17 cellular contexts compared by ENCODE assay signal in the genomic region with DNA sequence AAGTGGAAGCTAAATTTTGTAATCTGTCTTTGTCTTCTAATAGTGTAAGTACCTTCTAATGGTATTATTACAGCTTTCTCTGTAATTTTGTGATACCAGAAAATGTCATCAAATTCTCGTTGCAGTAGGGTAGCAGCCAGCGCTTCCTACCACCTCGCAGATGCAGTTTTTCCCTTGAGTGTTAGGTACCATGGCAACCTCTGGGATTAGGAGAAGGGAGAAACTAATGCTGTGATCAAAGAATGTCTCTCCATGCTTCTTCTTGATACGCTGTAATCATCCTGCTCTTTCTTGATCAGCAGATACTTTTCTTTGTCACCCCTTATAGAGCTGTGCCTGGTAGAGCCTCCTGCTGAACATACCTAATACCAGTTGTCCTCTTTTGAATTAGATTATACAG. TPM values are rescaled to one million over a fixed set of nuclear protein-coding genes. Genes with fewer than 3 reads are reported as not detected.
A peak's percentile ranks its signal among the peaks of the same experiment; 100 is the strongest.
DNase-seq lines count a peak whose midpoint lies in the region; ATAC-seq and TF ChIP-seq lines count a peak whose summit lies in the region.
"Had no signal": no experiment of that assay in that cellular context is flagged by ENCODE, and none has a peak within 500 bp of the region (broad histone marks: within the 10 kb centered on the region; RNA-seq: fewer than 3 reads in every experiment).

No MANE protein-coding gene starts in this region.

- peak overlapping the region; percentile 13 for H3K27ac ChIP-seq in cingulate gyrus (ENCODE audit: low read depth, low read length)
- peak overlapping the region; percentile 37 for H3K27ac ChIP-seq in mesodermal cell (ENCODE audit: low read depth, low read length, severe bottlenecking)
- H3K27ac ChIP-seq in coronary artery, result no peak overlapping the region
- H3K27ac ChIP-seq: Peyer's patch had no signal

- ATAC-seq in HG03045 (IDR thresholded peaks at IDR 0.05; ENCODE audit: unreplicated experiment), result no peak

- H3K36me3 ChIP-seq in mesodermal cell (ENCODE audit: control insufficient read depth, insufficient read depth, low read length), result peaks cover 96% of the 10 kb centered on the region

- H3K4me1 ChIP-seq in mesodermal cell (ENCODE audit: control insufficient read depth, insufficient read depth, low read length, poor library complexity, severe bottlenecking), result no peaks in the 10 kb centered on the region
- H3K4me1 ChIP-seq: Peyer's patch had no signal

- WGBS in mesodermal cell (ENCODE audit: insufficient coverage in 2 of 2), 2 experiments, result 89 to 95% methylated on average over 3 of the region's 4 CpGs

- DNase-seq in NCI-H2227 (lab: John Stamatoyannopoulos, UW; ENCODE audit: unreplicated experiment) (peak; percentile 47), retina (peak; percentile 47), NCI-H146 (lab: John Stamatoyannopoulos, UW) (no peak), coronary artery (ENCODE audit: low spot score) (no peak), NCI-H128 (lab: John Stamatoyannopoulos, UW; ENCODE audit: unreplicated experiment) (no peak)
- DNase-seq: DMS79, KG1, NCI-H1092, NCI-H1436 treated with DMSO at 0.1 percent for 48 hours, NCI-H2029, NCI-H524 treated with DMSO at 0.1 percent for 48 hours, NCI-H82, Peyer's patch had no signal

- no peak for TF ChIP-seq CTCF in coronary artery (IDR thresholded peaks at IDR 0.05)

- H3K9me3 ChIP-seq in mesodermal cell (ENCODE audit: control insufficient read depth, low read length), result peaks cover 34% of the 10 kb centered on the region
- H3K9me3 ChIP-seq: BE2C had no signal

- no peak overlapping the region for H3K4me3 ChIP-seq in mesodermal cell (ENCODE audit: extremely low read depth, insufficient read depth, low read length, poor library complexity, severe bottlenecking)
- H3K4me3 ChIP-seq in coronary artery, result no peak overlapping the region
- H3K4me3 ChIP-seq: Peyer's patch had no signal

RNA-seq across cellular contexts. Expression of gene SRP14, which starts 27.7 kb away (rescaled TPM):
- polyA plus RNA-seq in mesodermal cell (2013, experiment 1 of 2), result 633 TPM
- polyA plus RNA-seq in mesodermal cell (2013, experiment 2 of 2), result 649 TPM

Comparison
In these comparisons a context has a peak if more than half of its experiments do, and no peak if none do; other contexts are left out.
1. DNase-seq: peak in NCI-H2227 (single experiment) and retina (single experiment); none in NCI-H146 (single experiment), coronary artery (single experiment) and NCI-H128 (single experiment).
2. H3K27ac ChIP-seq: peak in cingulate gyrus (single experiment) and mesodermal cell (single experiment); none in coronary artery (0 of 2).